In genomic region chr2:44250376-44250775, GRCh38 we compare ENCODE assay signal across 18 cellular contexts. TPM values are rescaled to one million over a fixed set of nuclear protein-coding genes. Genes with fewer than 3 reads are reported as not detected.
DNase-seq lines count a peak whose midpoint lies in the region; ATAC-seq, FAIRE-seq and TF ChIP-seq lines count a peak whose summit lies in the region.
"Had no signal": no experiment of that assay in that cellular context is flagged by ENCODE, and none has a peak within 500 bp of the region (broad histone marks: within the 10 kb centered on the region; RNA-seq: fewer than 3 reads in every experiment).

No MANE protein-coding gene starts in this region.

- no peaks in the 10 kb centered on the region for H4K20me1 ChIP-seq in K562 (replicated peaks; ENCODE audit: control insufficient read depth, insufficient read depth, low read length)

- intact Hi-C loops in K562 (cut with micrococcal nuclease) = no loop called here
- intact Hi-C loops in right lobe of liver (cut with DNase I) = no loop called here

- no peak for TF ChIP-seq CTCF in K562 (IDR thresholded peaks at IDR 0.05 in 2 of 3, conservative IDR thresholded peaks at IDR 0.05 in 1 of 3; ENCODE audit: insufficient read depth in 2 of 3, low read depth in 1 of 3, low read length in 3 of 3)
- no peak for TF ChIP-seq CTCF in right lobe of liver (IDR thresholded peaks at IDR 0.05)

- H3K9me1 ChIP-seq in K562 (ENCODE audit: control insufficient read depth, insufficient read depth, low read length) = no peaks in the 10 kb centered on the region

- H3K36me3 ChIP-seq in K562 (ENCODE audit: control insufficient read depth, insufficient read depth, low read length) = no peaks in the 10 kb centered on the region
- no peaks in the 10 kb centered on the region for H3K36me3 ChIP-seq in right lobe of liver
- H3K36me3 ChIP-seq: upper lobe of right lung had no signal

- no peaks in the 10 kb centered on the region for H3K4me1 ChIP-seq in K562 (replicated peaks in 1 of 2; ENCODE audit: control insufficient read depth in 2 of 2, insufficient read depth in 2 of 2, low read length in 2 of 2)
- H3K4me1 ChIP-seq in right lobe of liver = peaks cover 0 to 15% (median 3%) of the 10 kb centered on the region in 4 donors

- no TSS peak for BruUV-seq in K562 (replicated peaks; lab: Mats Ljungman, UMichigan)

- no peak overlapping the region for H2AFZ ChIP-seq in K562 (ENCODE audit: low read depth, low read length)

- H3K27ac ChIP-seq in K562 (ENCODE audit: extremely low read depth, low read depth, low read length) (no peak overlapping the region), right lobe of liver (no peak overlapping the region)
- H3K27ac ChIP-seq: upper lobe of right lung had no signal

- in situ Hi-C loops in K562 (cut with MboI) = no loop called here

- no peak overlapping the region for H3K9ac ChIP-seq in K562 (ENCODE audit: insufficient read depth in 1 of 2, low read depth in 2 of 2, low read length in 2 of 2)
- H3K9ac ChIP-seq: SK-N-SH had no signal

- peak; percentile 75 for ATAC-seq in GM18511 (IDR thresholded peaks at IDR 0.05; ENCODE audit: unreplicated experiment)
- peak; percentile 74 for ATAC-seq in GM21390 (IDR thresholded peaks at IDR 0.05; ENCODE audit: unreplicated experiment)
- peak; percentile 91 for ATAC-seq in HG03159 (IDR thresholded peaks at IDR 0.05; ENCODE audit: unreplicated experiment)
- no peak for ATAC-seq in K562
- no peak for ATAC-seq in right lobe of liver
- ATAC-seq in left lobe of liver = no peak
- ATAC-seq: right cardiac atrium, upper lobe of right lung had no signal

- DNase-seq in K562 (ENCODE audit: extremely low read depth in 1 of 4, low spot score in 3 of 4) (no peak), right lobe of liver (no peak), NCI-H2081 (lab: John Stamatoyannopoulos, UW) (no peak), left lobe of liver (ENCODE audit: low spot score) (no peak), NCI-H2029 (lab: John Stamatoyannopoulos, UW) (no peak)
- DNase-seq: activated B cell treated with CpG ODN at 0.5 μM for 24 hours; effector CD4-positive, alpha-beta T cell; NCI-H1092 treated with DMSO at 0.1 percent for 48 hours; NCI-H2227 treated with DMSO at 0.1 percent for 48 hours; right cardiac atrium; SK-N-SH; stimulated activated CD4-positive, alpha-beta T cell treated with anti-CD3 and anti-CD28 coated beads, Interleukin-4, amount 100 ng/mL, for 1 hour; upper lobe of right lung had no signal

- H3K9me3 ChIP-seq in K562 (replicated peaks; ENCODE audit: control insufficient read depth, insufficient read depth, low read depth, low read length) = peaks cover 2% of the 10 kb centered on the region; the same call in 1 of the 2 replicates
- H3K9me3 ChIP-seq in right lobe of liver = no peaks in the 10 kb centered on the region
- H3K9me3 ChIP-seq: SK-N-SH, upper lobe of right lung had no signal

- TF ChIP-seq POLR2A in K562 (conservative IDR thresholded peaks at IDR 0.05) = no peak
- no peak for TF ChIP-seq POLR2A in right lobe of liver (IDR thresholded peaks at IDR 0.05)

- POLR2A ChIA-PET in K562 (lab: Yijun Ruan, JAX) = no interaction called here

- CTCF ChIA-PET in K562 (lab: Yijun Ruan, JAX; ENCODE audit: low intra/inter-chr PET ratio) = no interaction called here

- peaks cover 3 to 5% of the 10 kb centered on the region in 2 experiments; a peak in 3 of 5 replicates for H3K27me3 ChIP-seq in K562 (ENCODE audit: control insufficient read depth in 2 of 2, insufficient read depth in 2 of 2, low read length in 2 of 2)
- H3K27me3 ChIP-seq in right lobe of liver = no peaks in the 10 kb centered on the region
- H3K27me3 ChIP-seq: upper lobe of right lung had no signal

- H3K4me2 ChIP-seq in K562 (ENCODE audit: insufficient read depth, low read length) = no peak overlapping the region
- H3K4me2 ChIP-seq: SK-N-SH had no signal

- H3K79me2 ChIP-seq in K562 (ENCODE audit: control insufficient read depth, insufficient read depth, low read length) = no peaks in the 10 kb centered on the region

- no peak for TF ChIP-seq EP300 in K562 (IDR thresholded peaks at IDR 0.05; ENCODE audit: low read length)

- WGBS in K562 (ENCODE audit: insufficient coverage, low coverage, missing lambda C conversion rate) = 0% methylated on average over 3 of the region's 3 CpGs
- 37% methylated on average over 2 of the region's 3 CpGs for WGBS in right lobe of liver (ENCODE audit: insufficient coverage, low coverage, low lambda C conversion rate, missing lambda C conversion rate)

- FAIRE-seq in K562 (lab: Jason Lieb, UNC) = no peak

- no peak for TF ChIP-seq RAD21 in K562 (CRISPR knock-in tag; conservative IDR thresholded peaks at IDR 0.05 in 1 of 2, IDR thresholded peaks at IDR 0.05 in 1 of 2)

- no peak overlapping the region for H3K4me3 ChIP-seq in K562
- H3K4me3 ChIP-seq in right lobe of liver = no peak overlapping the region
- H3K4me3 ChIP-seq: upper lobe of right lung had no signal

TF ChIP-seq in K562, 482 proteins besides CTCF, POLR2A, EP300 and RAD21:
- TF ChIP-seq ZBTB11 (CRISPR knock-in tag; IDR thresholded peaks at IDR 0.05) = no peak
- peak; percentile 15; the same call in 1 of the 2 replicates for TF ChIP-seq SPI1 (IDR thresholded peaks at IDR 0.05; ENCODE audit: borderline replicate concordance, low read depth, low read length)
- no peak for TF ChIP-seq SRSF1 (IDR thresholded peaks at IDR 0.05; ENCODE audit: low read depth, low read length)

RNA-seq across cellular contexts. Expression of gene SLC3A1, which starts 24.9 kb away (rescaled TPM):
- total RNA-seq in K562 (2011; cell fraction: chromatin; rRNA removed; ENCODE audit: low replicate concordance) = 0.21 TPM in 1 of 2 replicates, not detected in the other
- total RNA-seq in K562 (2011; cell fraction: nucleolus; rRNA removed) = not detected in 2 replicates
- 0.38 TPM in 1 of 2 replicates, not detected in the other for total RNA-seq in K562 (2011; cell fraction: nucleoplasm; rRNA removed)
- total RNA-seq in K562 (2014; rRNA removed) = 0.18 TPM in 1 of 2 replicates, not detected in the other
- total RNA-seq in K562 (2014; rRNA removed; fragmentation: Illumina TruSeq; extraction: Trizol) = not detected in 2 replicates
- not detected in 2 replicates for total RNA-seq in K562 (2015; rRNA removed; fragmentation: Illumina TruSeq; extraction: Trizol)
- total RNA-seq in K562 (2021) = not detected in 2 replicates
- 0.05 TPM in 1 of 2 replicates, not detected in the other for polyA plus RNA-seq in K562 (2011; rRNA removed)
- not detected in 2 replicates for polyA plus RNA-seq in K562 (2011; cell fraction: cytosol; rRNA removed)
- 0.08 and 0.09 TPM in 2 replicates for polyA plus RNA-seq in K562 (2011; cell fraction: nucleus; rRNA removed)
- polyA plus RNA-seq in K562 (2012) = 0.06 TPM in 1 of 2 replicates, not detected in the other
- polyA plus RNA-seq in K562 (2014; fragmentation: Illumina TruSeq; extraction: Trizol) = not detected in 2 replicates
- under 1 TPM; 0.04 to 0.08 TPM for polyA plus RNA-seq in K562 (2014; fragmentation: Nextera tagmentation; extraction: Ambion mirVana)
- not detected in 2 replicates for polyA plus RNA-seq in K562 (2014; rRNA removed)
- polyA minus RNA-seq in K562 (2011; rRNA and poly(A)+ RNA removed) = 0.33 TPM in 1 of 2 replicates, not detected in the other
- polyA minus RNA-seq in K562 (2011; cell fraction: cytosol; rRNA and poly(A)+ RNA removed) = not detected in 2 replicates
- not detected in 2 replicates for polyA minus RNA-seq in K562 (2011; cell fraction: nucleus; rRNA and poly(A)+ RNA removed)
- total RNA-seq in right lobe of liver = 10 to 100 TPM in 3 of 6 experiments, 1 to 10 TPM in 2, under 1 TPM in 1; 0.89 to 58.2 (median 15.3) TPM
- 1.9 TPM for total RNA-seq in left lobe of liver
- total RNA-seq: lung microvascular endothelial cell, neural crest cell had no signal

Comparison
In these comparisons a context has a peak if more than half of its experiments do, and no peak if none do; other contexts are left out.
1. ATAC-seq: peak in GM18511 (single experiment), GM21390 (single experiment) and HG03159 (single experiment); none in K562 (single experiment), right lobe of liver (0 of 4) and left lobe of liver (single experiment).